22 cellular contexts compared by ENCODE assay signal in the genomic region with DNA sequence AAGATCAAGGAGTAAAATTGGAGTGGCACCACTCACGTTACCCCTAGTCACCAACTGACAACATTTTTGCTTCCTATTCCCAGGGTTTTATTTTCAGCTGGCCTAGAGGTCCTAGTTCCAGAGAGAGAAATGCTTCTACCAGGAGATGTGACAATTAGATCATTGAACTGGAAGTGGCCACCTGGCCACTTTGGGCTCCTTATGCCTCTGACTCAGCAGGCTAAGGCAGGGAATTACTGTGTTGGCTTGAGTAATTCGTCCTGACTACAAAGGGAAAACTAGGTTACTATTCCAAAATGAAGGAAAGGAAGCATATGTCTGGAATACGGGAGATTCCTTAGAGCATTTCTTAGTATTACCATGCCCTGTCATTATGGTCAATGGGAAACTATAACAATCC.
"Had no signal": no experiment of that assay in that cellular context is flagged by ENCODE, and none has a peak within 500 bp of the region (broad histone marks: within the 10 kb centered on the region; RNA-seq: fewer than 3 reads in every experiment).

No MANE protein-coding gene starts in this region.

- H3K27me3 Mint-ChIP-seq: IgD-negative memory B cell had no signal

- H3K36me3 Mint-ChIP-seq: IgD-negative memory B cell had no signal

- FAIRE-seq: HTR-8/SVneo, K562 had no signal

- DNase-seq: Kasumi-1; MM.1S; NCI-H1092 treated with DMSO at 0.1 percent for 48 hours; NCI-H1436; NCI-H187; NCI-H2029; NCI-H2081 treated with DMSO at 0.1 percent for 48 hours; NCI-H2171; NCI-H226; NCI-H510A; NCI-H524 treated with DMSO at 0.1 percent for 48 hours; NCI-H69; NCI-H774; NK-92 treated with Interleukin-12 subunit alpha and Interleukin-12 subunit beta, amount 100 ng/mL, for 24 hours; PC-3; SHP77; SK-N-SH; SW 1271 had no signal

- ATAC-seq: K562, Panc1, PC-3 had no signal

- H3K4me3 Mint-ChIP-seq: IgD-negative memory B cell had no signal

- H3K4me3 ChIP-seq: K562 had no signal
